8 cellular contexts compared by ENCODE assay signal in the genomic region with DNA sequence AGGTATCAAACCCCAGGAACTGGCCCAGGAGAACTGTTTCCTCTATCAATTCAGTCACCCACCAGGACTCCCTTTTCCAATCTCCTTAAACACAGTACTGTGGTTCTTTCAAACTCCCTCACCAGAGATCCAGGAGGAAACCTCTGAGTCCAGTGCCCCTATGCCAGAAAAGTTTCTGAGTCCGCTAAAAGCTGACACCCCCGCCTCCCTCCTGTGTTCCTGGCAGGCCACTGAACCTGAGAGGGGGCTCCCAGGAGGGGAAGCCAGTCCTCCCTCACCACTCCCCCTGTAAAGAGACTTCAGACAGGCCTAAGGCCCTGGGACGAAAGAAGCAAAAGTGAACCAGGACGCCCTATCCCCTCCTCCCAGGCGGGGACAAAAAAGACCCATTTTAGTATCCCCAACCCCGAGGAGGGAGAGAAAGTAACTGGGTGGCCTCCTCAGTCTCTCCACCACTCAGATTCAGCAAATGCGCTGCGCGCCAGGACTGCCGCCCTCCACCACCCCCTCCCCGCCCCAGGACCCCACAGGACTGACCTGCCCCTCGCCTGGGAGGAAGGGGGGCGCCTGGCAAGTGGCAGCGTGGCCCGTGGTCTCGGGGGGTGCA. TPM values are rescaled to one million over a fixed set of nuclear protein-coding genes. Genes with fewer than 3 reads are reported as not detected.
A peak's percentile ranks its signal among the peaks of the same experiment; 100 is the strongest.
DNase-seq lines count a peak whose midpoint lies in the region; ATAC-seq and TF ChIP-seq lines count a peak whose summit lies in the region.

No MANE protein-coding gene starts in this region.

- peaks cover 54% of the 10 kb centered on the region for H3K4me1 Mint-ChIP-seq in activated naive CD4-positive, alpha-beta T cell treated with anti-CD3 and anti-CD28 coated beads for 36 hours (ENCODE audit: low read depth)

- H3K27me3 Mint-ChIP-seq in activated naive CD4-positive, alpha-beta T cell treated with anti-CD3 and anti-CD28 coated beads for 36 hours (ENCODE audit: low read depth): no peaks in the 10 kb centered on the region

- no peaks in the 10 kb centered on the region for H3K9me3 Mint-ChIP-seq in activated naive CD4-positive, alpha-beta T cell treated with anti-CD3 and anti-CD28 coated beads for 36 hours

- peaks cover 53% of the 10 kb centered on the region for H3K79me2 ChIP-seq in osteoblast (ENCODE audit: insufficient read depth, low read length)

- peak overlapping the region; percentile 88 for H3K4me3 Mint-ChIP-seq in activated naive CD4-positive, alpha-beta T cell treated with anti-CD3 and anti-CD28 coated beads for 36 hours

- H4K20me1 ChIP-seq in osteoblast (ENCODE audit: insufficient read depth, low read length): peaks cover 23% of the 10 kb centered on the region

- CTCF ChIA-PET in activated naive CD4-positive, alpha-beta T cell treated with anti-CD3 and anti-CD28 coated beads for 36 hours (lab: Charles Lee): interaction anchor here (0.7 to 2.5 kb wide), 3 partner anchors 21 to 165 kb away, joined by 3 to 16 read pairs (median 5); no protein-coding TSS in a partner anchor

- ATAC-seq in GM19351 (IDR thresholded peaks at IDR 0.05; ENCODE audit: unreplicated experiment): no peak

- H3K36me3 Mint-ChIP-seq in activated naive CD4-positive, alpha-beta T cell treated with anti-CD3 and anti-CD28 coated beads for 36 hours (ENCODE audit: low read depth): peaks cover 15% of the 10 kb centered on the region

- peak overlapping the region; percentile 88 for H2AFZ ChIP-seq in osteoblast (ENCODE audit: low read length)

- H3K27me3 ChIP-seq in osteoblast (ENCODE audit: insufficient read depth, low read length): no peaks in the 10 kb centered on the region

- H3K36me3 ChIP-seq in osteoblast (ENCODE audit: insufficient read depth, low read length): peaks cover 14% of the 10 kb centered on the region

- H3K9me3 ChIP-seq in osteoblast (ENCODE audit: low read depth, low read length): no peaks in the 10 kb centered on the region

- peak overlapping the region; percentile 74 for H3K27ac Mint-ChIP-seq in activated naive CD4-positive, alpha-beta T cell treated with anti-CD3 and anti-CD28 coated beads for 36 hours

- peak overlapping the region; percentile 91 for H3K4me3 ChIP-seq in osteoblast (ENCODE audit: insufficient read depth, low read length)

- no peak for TF ChIP-seq CTCF in osteoblast (IDR thresholded peaks at IDR 0.05; ENCODE audit: extremely low read depth, low read depth, low read length)

- DNase-seq in NCI-H82 (lab: John Stamatoyannopoulos, UW) (peak; percentile 71), NCI-H82 treated with DMSO at 0.1 percent for 48 hours (lab: John Stamatoyannopoulos, UW; ENCODE audit: unreplicated experiment) (no peak), HuH-7 (ENCODE audit: low spot score) (peak; percentile 42), glomerular visceral epithelial cell (ENCODE audit: extremely low spot score) (peak; percentile 31), osteoblast (ENCODE audit: insufficient read length, low spot score, missing footprints) (peak; percentile 92), T1000 (lab: John Stamatoyannopoulos, UW) (no peak)
- DNase-seq in activated naive CD4-positive, alpha-beta T cell treated with anti-CD3 and anti-CD28 coated beads for 36 hours: peak; percentile 24

- peak overlapping the region; percentile 93 for H3K4me2 ChIP-seq in osteoblast (ENCODE audit: insufficient read depth, low read length)

- peak overlapping the region; percentile 63 for H3K27ac ChIP-seq in osteoblast (ENCODE audit: low read depth, low read length)

- intact Hi-C loops in activated naive CD4-positive, alpha-beta T cell treated with anti-CD3 and anti-CD28 coated beads for 36 hours (cut with micrococcal nuclease): loop anchor here (2.0 kb wide), 1 partner anchor 36 kb away; no protein-coding TSS in a partner anchor

- peaks cover 16% of the 10 kb centered on the region for H3K4me1 ChIP-seq in osteoblast (ENCODE audit: insufficient read depth, low read length)

RNA-seq across cellular contexts. Expression of gene SLC41A1, which starts 0.6 kb away (rescaled TPM):
- 10 to 100 TPM; 32.1 to 33.9 TPM for total RNA-seq in activated naive CD4-positive, alpha-beta T cell treated with anti-CD3 and anti-CD28 coated beads for 36 hours
- 28.0 and 29.3 TPM in 2 replicates for total RNA-seq in osteoblast

RNA-seq across cellular contexts. Expression of gene RAB29, which starts 37.1 kb away (rescaled TPM):
- 10 to 100 TPM; 25.0 TPM for total RNA-seq in activated naive CD4-positive, alpha-beta T cell treated with anti-CD3 and anti-CD28 coated beads for 36 hours
- total RNA-seq in osteoblast: 37.6 and 43.3 TPM in 2 replicates

RNA-seq across cellular contexts. Expression of gene PM20D1, which starts 37.6 kb away (rescaled TPM):
- under 1 TPM; 0.59 to 0.62 TPM for total RNA-seq in activated naive CD4-positive, alpha-beta T cell treated with anti-CD3 and anti-CD28 coated beads for 36 hours
- 0.29 TPM in 1 of 2 replicates, not detected in the other for total RNA-seq in osteoblast

Comparison
In these comparisons a context has a peak if more than half of its experiments do, and no peak if none do; other contexts are left out.
1. DNase-seq: peak in NCI-H82 (single experiment), HuH-7 (single experiment), activated naive CD4-positive, alpha-beta T cell treated with anti-CD3 and anti-CD28 coated beads for 36 hours (single experiment), glomerular visceral epithelial cell (single experiment) and osteoblast (single experiment); none in NCI-H82 treated with DMSO at 0.1 percent for 48 hours (single experiment) and T1000 (single experiment).